ENCODE assay signal across 28 cellular contexts in the genomic region with DNA sequence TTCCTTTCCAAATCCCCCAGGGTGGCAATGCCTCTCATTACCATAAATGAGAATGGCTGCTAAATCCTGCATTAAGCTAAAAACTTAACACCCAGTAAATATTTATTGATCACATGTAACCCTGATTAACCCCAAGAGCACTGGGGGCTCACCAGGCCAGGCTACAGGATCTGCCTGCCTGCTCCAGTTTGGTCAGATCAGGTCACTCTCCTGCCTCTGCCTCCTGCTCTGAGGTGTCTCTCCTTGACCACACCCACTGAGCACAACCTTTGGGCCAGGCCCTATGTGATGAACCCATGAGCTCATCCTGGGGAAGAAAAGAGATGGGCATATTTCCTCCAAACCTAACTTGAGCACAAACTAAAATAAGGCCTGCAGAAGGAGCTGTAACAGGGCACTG.
"Had no signal": no experiment of that assay in that cellular context is flagged by ENCODE, and none has a peak within 500 bp of the region (broad histone marks: within the 10 kb centered on the region; RNA-seq: fewer than 3 reads in every experiment).

No MANE protein-coding gene starts in this region.

- H3K9me3 Mint-ChIP-seq: immature natural killer cell; mesothelial cell of epicardium; naive B cell; natural killer cell; nephron progenitor cell; stimulated activated memory B cell treated with anti-CD40 and anti-IgM and Interleukin-4, amounts not matched to agents 10 μg/mL and 1 μg/mL and 100 μg/mL, for 72 hours; stimulated activated naive CD8-positive, alpha-beta T cell treated with anti-CD3 and anti-CD28 coated beads, Interleukin-15, amount 100 ng/mL, for 72 hours; type B pancreatic cell had no signal

- H3K4me3 Mint-ChIP-seq: immature natural killer cell; mesothelial cell of epicardium; naive B cell; natural killer cell; nephron progenitor cell; stimulated activated memory B cell treated with anti-CD40 and anti-IgM and Interleukin-4, amounts not matched to agents 10 μg/mL and 1 μg/mL and 100 μg/mL, for 72 hours; stimulated activated naive CD8-positive, alpha-beta T cell treated with anti-CD3 and anti-CD28 coated beads, Interleukin-15, amount 100 ng/mL, for 72 hours; type B pancreatic cell had no signal

- H3K36me3 ChIP-seq: left ventricle myocardium inferior, pancreas, prostate gland, spleen, tibial nerve, uterus had no signal

- H3K9me3 ChIP-seq: left ventricle myocardium inferior, pancreas, prostate gland, spleen, tibial nerve, uterus had no signal

- H3K27ac Mint-ChIP-seq: immature natural killer cell; mesothelial cell of epicardium; natural killer cell; nephron progenitor cell; stimulated activated memory B cell treated with anti-CD40 and anti-IgM and Interleukin-4, amounts not matched to agents 10 μg/mL and 1 μg/mL and 100 μg/mL, for 72 hours; type B pancreatic cell had no signal

- H3K36me3 Mint-ChIP-seq: immature natural killer cell; mesothelial cell of epicardium; naive B cell; natural killer cell; stimulated activated memory B cell treated with anti-CD40 and anti-IgM and Interleukin-4, amounts not matched to agents 10 μg/mL and 1 μg/mL and 100 μg/mL, for 72 hours; type B pancreatic cell had no signal

- ATAC-seq: left colon; natural killer cell; pancreas; right cardiac atrium; sciatic nerve; stimulated activated memory B cell treated with anti-CD40 and anti-IgM and Interleukin-4, amounts not matched to agents 10 μg/mL and 1 μg/mL and 100 μg/mL, for 72 hours; stimulated activated naive CD8-positive, alpha-beta T cell treated with anti-CD3 and anti-CD28 coated beads, Interleukin-15, amount 100 ng/mL, for 72 hours had no signal

- FAIRE-seq: islet of Langerhans, kidney, pancreas had no signal

- H3K4me1 ChIP-seq: left ventricle myocardium inferior, pancreas, prostate gland, spleen, tibial nerve, uterus had no signal

- DNase-seq: hypothalamus; immature natural killer cell; kidney; left colon; left ventricle myocardium inferior; mesendoderm; naive B cell; natural killer cell; nephron progenitor cell; pancreas; retina; right cardiac atrium; spleen; stimulated activated CD4-positive, alpha-beta T cell treated with anti-CD3 and anti-CD28 coated beads, Interleukin-4, amount 100 ng/mL, for 24 hours; stimulated activated CD8-positive, alpha-beta memory T cell treated with anti-CD3 and anti-CD28 coated beads, Interleukin-4, amount 100 ng/mL, for 48 hours; stimulated activated naive CD4-positive, alpha-beta T cell treated with Interleukin-2 at 50 U/mL for 16 hours; stimulated activated naive CD8-positive, alpha-beta T cell treated with anti-CD3 and anti-CD28 coated beads, Interleukin-15, amount 100 ng/mL, for 72 hours; substantia nigra; uterus had no signal

- H3K4me1 Mint-ChIP-seq: immature natural killer cell; naive B cell; natural killer cell; stimulated activated memory B cell treated with anti-CD40 and anti-IgM and Interleukin-4, amounts not matched to agents 10 μg/mL and 1 μg/mL and 100 μg/mL, for 72 hours; stimulated activated naive CD8-positive, alpha-beta T cell treated with anti-CD3 and anti-CD28 coated beads, Interleukin-15, amount 100 ng/mL, for 72 hours had no signal

- H3K27me3 ChIP-seq: pancreas, tibial nerve, uterus had no signal

- H3K27ac ChIP-seq: left ventricle myocardium inferior, pancreas, prostate gland, skin epidermis, spleen, tibial nerve, uterus had no signal

- H3K4me3 ChIP-seq: left ventricle myocardium inferior, lung, pancreas, prostate gland, skin epidermis, spleen, tibial nerve, uterus had no signal
